20 cellular contexts compared by ENCODE assay signal in genomic region chr16:35725949-35726348, GRCh38.
DNase-seq lines count a peak whose midpoint lies in the region; ATAC-seq, FAIRE-seq and TF ChIP-seq lines count a peak whose summit lies in the region.
"Had no signal": no experiment of that assay in that cellular context is flagged by ENCODE, and none has a peak within 500 bp of the region (broad histone marks: within the 10 kb centered on the region; RNA-seq: fewer than 3 reads in every experiment).

No MANE protein-coding gene starts in this region.

- no peak for DNase-seq in Right ventricle myocardium superior
- DNase-seq in cardiac septum (ENCODE audit: low spot score): no peak
- DNase-seq in heart left ventricle: no peak
- DNase-seq in right atrium auricular region (ENCODE audit: low spot score): peak; percentile 40
- DNase-seq in ACHN: no peak
- no peak for DNase-seq in urothelium cell line (ENCODE audit: low spot score)
- DNase-seq: 8988T; C1 segment of cervical spinal cord; Caco-2; CD4-positive, alpha-beta memory T cell; DMS153; DND-41; H9 had no signal

- ATAC-seq in Right ventricle myocardium superior (ENCODE audit: poor library complexity) (peak; percentile 96), heart left ventricle (peak; percentile 75 to 84 (median 78)), GM21825 (IDR thresholded peaks at IDR 0.05; ENCODE audit: unreplicated experiment) (no peak)
- ATAC-seq: A549, GM23338, HCT116 had no signal

- intact Hi-C loops in Right ventricle myocardium superior (cut with DNase I): no loop called here
- intact Hi-C loops in cardiac septum (cut with DNase I): loop anchor here (5.0 kb wide), 1 partner anchor 71 kb away; no protein-coding TSS in a partner anchor
- intact Hi-C loops in heart left ventricle (cut with DNase I): no loop called here

- no peaks in the 10 kb centered on the region for H3K36me3 ChIP-seq in heart left ventricle
- H3K36me3 ChIP-seq in right atrium auricular region: no peaks in the 10 kb centered on the region

- H3K4me3 ChIP-seq in heart left ventricle (no peak overlapping the region), right atrium auricular region (no peak overlapping the region)
- H3K4me3 ChIP-seq: A549, GM23338 had no signal

- H3K4me1 ChIP-seq in heart left ventricle (peaks cover 0 to 18% (median 2%) of the 10 kb centered on the region in 12 donors), right atrium auricular region (peaks cover 0 to 6% of the 10 kb centered on the region in 2 donors)
- H3K4me1 ChIP-seq: A549, Caco-2 had no signal

- in situ Hi-C loops in ACHN (cut with HindIII; ENCODE audit: low pct_ligation_motif_present, low pct_unique_long_range_greater_than_20kb, low sequenced_read_pairs): no loop called here

- H3K9me3 ChIP-seq in heart left ventricle: peaks cover 0 to 52% (median 8%) of the 10 kb centered on the region in 12 donors
- H3K9me3 ChIP-seq in right atrium auricular region: peaks cover 0 to 8% of the 10 kb centered on the region in 2 donors
- H3K9me3 ChIP-seq: Caco-2 had no signal

- no peak for FAIRE-seq in urothelium cell line (lab: Jason Lieb, UNC)
- FAIRE-seq: A549, G401.6, GM12892, GM19239 had no signal

- 38 to 61% (median 51%) methylated on average over 4 to 6 of the region's 6 CpGs for WGBS in heart left ventricle, 4 donors

- no peak for TF ChIP-seq POLR2A in heart left ventricle (IDR thresholded peaks at IDR 0.05)

- no peaks in the 10 kb centered on the region for H3K27me3 ChIP-seq in heart left ventricle
- H3K27me3 ChIP-seq in right atrium auricular region: no peaks in the 10 kb centered on the region

- TF ChIP-seq CTCF in heart left ventricle (IDR thresholded peaks at IDR 0.05) (no peak), right atrium auricular region (IDR thresholded peaks at IDR 0.05) (no peak)

- no peak overlapping the region for H3K27ac ChIP-seq in heart left ventricle
- H3K27ac ChIP-seq in right atrium auricular region: no peak overlapping the region
- H3K27ac ChIP-seq: A549 had no signal
